In genomic region chr16:1778200-1779179, GRCh38 we compare ENCODE assay signal across 12 cellular contexts. TPM values are rescaled to one million over a fixed set of nuclear protein-coding genes. Genes with fewer than 3 reads are reported as not detected.
DNase-seq lines count a peak whose midpoint lies in the region; ATAC-seq, FAIRE-seq and TF ChIP-seq lines count a peak whose summit lies in the region.
"Had no signal": no experiment of that assay in that cellular context is flagged by ENCODE, and none has a peak within 500 bp of the region (broad histone marks: within the 10 kb centered on the region; RNA-seq: fewer than 3 reads in every experiment).

No MANE protein-coding gene starts in this region.

- H3K9me1 ChIP-seq in K562 (ENCODE audit: control insufficient read depth, insufficient read depth, low read length): peaks cover 2% of the 10 kb centered on the region

- H3K4ac ChIP-seq in neuronal stem cell (ENCODE audit: low read length): no peak overlapping the region
- no peak overlapping the region for H3K4ac ChIP-seq in trophoblast cell (ENCODE audit: low read depth, low read length)

- TF ChIP-seq POLR2A in K562 (conservative IDR thresholded peaks at IDR 0.05): peak; percentile 39; the same call in 1 of the 2 replicates

- H3K18ac ChIP-seq in neuronal stem cell (ENCODE audit: low read length) (no peak overlapping the region), trophoblast cell (ENCODE audit: low read length) (no peak overlapping the region)

- H3K9ac ChIP-seq in SK-N-SH (no peak overlapping the region), K562 (ENCODE audit: insufficient read depth in 1 of 2, low read depth in 2 of 2, low read length in 2 of 2) (peak overlapping the region in 1 of 2 experiments; percentile 84; a peak in 2 of 4 replicates), neuronal stem cell (ENCODE audit: low read depth, low read length, poor library complexity) (peak overlapping the region; percentile 78), trophoblast cell (ENCODE audit: low read length) (no peak overlapping the region)
- H3K9ac ChIP-seq: neural progenitor cell had no signal

- H2AK5ac ChIP-seq in neuronal stem cell (ENCODE audit: low read depth, low read length): no peak overlapping the region
- H2AK5ac ChIP-seq in trophoblast cell (ENCODE audit: low read length): no peak overlapping the region

- in situ Hi-C loops in K562 (cut with MboI): no loop called here

- BruUV-seq in K562 (replicated peaks; lab: Mats Ljungman, UMichigan): TSS peak; percentile 23

- no peak for TF ChIP-seq RAD21 in SK-N-SH (IDR thresholded peaks at IDR 0.05; ENCODE audit: low read length)
- no peak for TF ChIP-seq RAD21 in K562 (CRISPR knock-in tag; conservative IDR thresholded peaks at IDR 0.05 in 1 of 2, IDR thresholded peaks at IDR 0.05 in 1 of 2)

- no peak overlapping the region for H3K27ac ChIP-seq in SK-N-SH (ENCODE audit: low read depth in 2 of 2, low read length in 1 of 2)
- no peak overlapping the region for H3K27ac ChIP-seq in K562 (ENCODE audit: extremely low read depth, low read depth, low read length)
- H3K27ac ChIP-seq in neuronal stem cell (replicated peaks; ENCODE audit: low read length): no peak overlapping the region
- no peak overlapping the region for H3K27ac ChIP-seq in trophoblast cell (ENCODE audit: low read depth, low read length)
- H3K27ac ChIP-seq: neural progenitor cell had no signal

- H2BK15ac ChIP-seq in neuronal stem cell (ENCODE audit: low read length): no peak overlapping the region

- peak overlapping the region; percentile 43 for H4K8ac ChIP-seq in neuronal stem cell (ENCODE audit: low read depth, low read length)
- H4K8ac ChIP-seq in trophoblast cell (ENCODE audit: low read depth, low read length): no peak overlapping the region

- H3K9me3 ChIP-seq in SK-N-SH: no peaks in the 10 kb centered on the region
- H3K9me3 ChIP-seq in K562 (replicated peaks; ENCODE audit: control insufficient read depth, insufficient read depth, low read depth, low read length): no peaks in the 10 kb centered on the region
- no peaks in the 10 kb centered on the region for H3K9me3 ChIP-seq in neuronal stem cell (replicated peaks in 1 of 2; ENCODE audit: control insufficient read depth in 2 of 2, insufficient read depth in 1 of 2, low read depth in 1 of 2, low read length in 2 of 2)
- H3K9me3 ChIP-seq in trophoblast cell (ENCODE audit: insufficient read depth, low read depth, low read length): no peaks in the 10 kb centered on the region

- POLR2A ChIA-PET in SK-N-SH (lab: Yijun Ruan, JAX): no interaction called here
- POLR2A ChIA-PET in K562 (lab: Yijun Ruan, JAX): interaction anchor here (0.6 to 1.4 kb wide), 7 partner anchors 8 to 1343 kb away, joined by 3 to 8 read pairs (median 3); partner anchors contain the start of genes ECI1, MSRB1 and RPS2

- no peak for TF ChIP-seq EP300 in SK-N-SH (IDR thresholded peaks at IDR 0.05; ENCODE audit: borderline replicate concordance in 1 of 2, low read depth in 1 of 2, low read length in 1 of 2)
- no peak for TF ChIP-seq EP300 in K562 (IDR thresholded peaks at IDR 0.05; ENCODE audit: low read length)

- 93% methylated on average over 22 of the region's 34 CpGs for WGBS in SK-N-SH (ENCODE audit: low lambda C conversion rate)
- 74% methylated on average over 26 of the region's 34 CpGs for WGBS in K562 (ENCODE audit: insufficient coverage, low coverage, missing lambda C conversion rate)
- WGBS in neuronal stem cell (ENCODE audit: extremely low coverage in 2 of 2, insufficient read length in 2 of 2, insufficient replicate concordance in 1 of 2), 2 donors: no CpG with 5 or more reads among the region's 34 CpGs
- WGBS in trophoblast cell (ENCODE audit: extremely low coverage, insufficient coverage, insufficient read length): no CpG with 5 or more reads among the region's 34 CpGs

- H2AFZ ChIP-seq in SK-N-SH (ENCODE audit: low read depth) (no peak overlapping the region), K562 (ENCODE audit: low read depth, low read length) (no peak overlapping the region), neuronal stem cell (ENCODE audit: low read length) (no peak overlapping the region), trophoblast cell (ENCODE audit: insufficient read depth, low read length, poor library complexity) (no peak overlapping the region)
- H2AFZ ChIP-seq: neural progenitor cell had no signal

- H3K27me3 ChIP-seq in SK-N-SH (ENCODE audit: insufficient read depth): no peaks in the 10 kb centered on the region
- no peaks in the 10 kb centered on the region for H3K27me3 ChIP-seq in K562 (ENCODE audit: control insufficient read depth in 2 of 2, insufficient read depth in 2 of 2, low read length in 2 of 2)
- no peaks in the 10 kb centered on the region for H3K27me3 ChIP-seq in neuronal stem cell (ENCODE audit: control insufficient read depth in 3 of 3, insufficient read depth in 3 of 3, low read depth in 1 of 3, low read length in 3 of 3)
- no peaks in the 10 kb centered on the region for H3K27me3 ChIP-seq in trophoblast cell (ENCODE audit: insufficient read depth, low read length)
- H3K27me3 ChIP-seq: neural progenitor cell had no signal

- no peaks in the 10 kb centered on the region for H3K9me2 ChIP-seq in SK-N-SH

- peaks cover 0 to 21% of the 10 kb centered on the region in 2 experiments; a peak in 2 of 4 replicates for H3K4me1 ChIP-seq in SK-N-SH (ENCODE audit: control insufficient read depth in 1 of 2, insufficient read depth in 2 of 2, low read depth in 1 of 2, low read length in 1 of 2)
- peaks cover 9 to 89% of the 10 kb centered on the region in 2 experiments; a peak in 4 of 5 replicates for H3K4me1 ChIP-seq in K562 (replicated peaks in 1 of 2; ENCODE audit: control insufficient read depth in 2 of 2, insufficient read depth in 2 of 2, low read length in 2 of 2)
- peaks cover 7 to 15% of the 10 kb centered on the region in 2 donors for H3K4me1 ChIP-seq in neuronal stem cell (ENCODE audit: control insufficient read depth in 2 of 2, insufficient read depth in 1 of 2, low read depth in 1 of 2, low read length in 2 of 2)
- H3K4me1 ChIP-seq in trophoblast cell (ENCODE audit: control insufficient read depth in 1 of 2, insufficient read depth in 2 of 2, low read length in 2 of 2): peaks cover 15 to 23% of the 10 kb centered on the region in 2 experiments

- ATAC-seq in SK-N-SH treated with all-trans-retinoic acid at 6 μM for 48 hours: no peak
- ATAC-seq in K562: no peak
- no peak for ATAC-seq in HG03520 (IDR thresholded peaks at IDR 0.05; ENCODE audit: unreplicated experiment)

- H3K79me1 ChIP-seq in neuronal stem cell (ENCODE audit: low read depth, low read length) (peaks cover 38% of the 10 kb centered on the region), trophoblast cell (ENCODE audit: low read length) (peaks cover 2% of the 10 kb centered on the region)

- H2BK120ac ChIP-seq in neuronal stem cell (ENCODE audit: low read depth, low read length) (no peak overlapping the region), trophoblast cell (ENCODE audit: insufficient read depth, low read length, poor library complexity) (no peak overlapping the region)

- H3K4me3 ChIP-seq in SK-N-SH (ENCODE audit: low read depth in 2 of 2, low read length in 1 of 2) (no peak overlapping the region), K562 (no peak overlapping the region), neuronal stem cell (ENCODE audit: low read length in 2 of 2) (no peak overlapping the region), trophoblast cell (ENCODE audit: low read depth, low read length) (no peak overlapping the region)
- H3K4me3 ChIP-seq: neural progenitor cell had no signal

- H4K20me1 ChIP-seq in SK-N-SH (ENCODE audit: insufficient read depth) (peaks cover 13% of the 10 kb centered on the region; the same call in 1 of the 2 replicates), K562 (replicated peaks; ENCODE audit: control insufficient read depth, insufficient read depth, low read length) (peaks cover 3% of the 10 kb centered on the region; the same call in 1 of the 2 replicates)

- H4K91ac ChIP-seq in neuronal stem cell (ENCODE audit: low read depth, low read length, poor library complexity): no peak overlapping the region
- H4K91ac ChIP-seq in trophoblast cell (ENCODE audit: low read depth, low read length): no peak overlapping the region

- H3K79me2 ChIP-seq in SK-N-SH (ENCODE audit: insufficient read depth) (peaks cover 42% of the 10 kb centered on the region), K562 (ENCODE audit: control insufficient read depth, insufficient read depth, low read length) (peaks cover 32% of the 10 kb centered on the region), trophoblast cell (ENCODE audit: control insufficient read depth, insufficient read depth, low read length, poor library complexity) (peaks cover 7% of the 10 kb centered on the region)

- H3K14ac ChIP-seq in neuronal stem cell (ENCODE audit: low read length): no peak overlapping the region
- H3K14ac ChIP-seq in trophoblast cell (ENCODE audit: low read length): no peak overlapping the region

- FAIRE-seq in K562 (lab: Jason Lieb, UNC): no peak

- H4K12ac ChIP-seq in trophoblast cell (ENCODE audit: low read depth, low read length): no peak overlapping the region

- H3K23ac ChIP-seq in neuronal stem cell (ENCODE audit: low read depth, low read length, poor library complexity) (peak overlapping the region; percentile 96), trophoblast cell (ENCODE audit: low read length) (no peak overlapping the region)

- CTCF ChIA-PET in SK-N-SH (lab: Yijun Ruan, JAX): interaction anchor here (0.6 kb wide), 1 partner anchor 375 kb away, joined by 4 read pairs; no protein-coding TSS in a partner anchor
- CTCF ChIA-PET in K562 (lab: Yijun Ruan, JAX; ENCODE audit: low intra/inter-chr PET ratio): no interaction called here

- no peak for TF ChIP-seq CTCF in SK-N-SH (IDR thresholded peaks at IDR 0.05)
- TF ChIP-seq CTCF in K562 (IDR thresholded peaks at IDR 0.05 in 2 of 3, conservative IDR thresholded peaks at IDR 0.05 in 1 of 3; ENCODE audit: insufficient read depth in 2 of 3, low read depth in 1 of 3, low read length in 3 of 3): no peak

- H2BK5ac ChIP-seq in neuronal stem cell (ENCODE audit: low read length): no peak overlapping the region
- no peak overlapping the region for H2BK5ac ChIP-seq in trophoblast cell (ENCODE audit: low read depth, low read length, poor library complexity)

- no peak overlapping the region for H3K4me2 ChIP-seq in SK-N-SH
- no peak overlapping the region for H3K4me2 ChIP-seq in K562 (ENCODE audit: insufficient read depth, low read length)
- H3K4me2 ChIP-seq in neuronal stem cell (ENCODE audit: insufficient read depth, low read length, poor library complexity, severe bottlenecking): no peak overlapping the region
- no peak overlapping the region for H3K4me2 ChIP-seq in trophoblast cell (ENCODE audit: low read length)
- H3K4me2 ChIP-seq: neural progenitor cell had no signal

- H2BK12ac ChIP-seq in neuronal stem cell (ENCODE audit: low read length): peak overlapping the region; percentile 41
- H2BK12ac ChIP-seq in trophoblast cell (ENCODE audit: low read length): no peak overlapping the region

- intact Hi-C loops in K562 (cut with micrococcal nuclease): no loop called here

- DNase-seq in SK-N-SH (no peak), K562 (ENCODE audit: extremely low read depth in 1 of 4, low spot score in 3 of 4) (no peak), neuronal stem cell (ENCODE audit: low spot score) (no peak), trophoblast cell (no peak)
- DNase-seq: 8988T, Karpas-422, NCI-H1694 treated with DMSO at 0.1 percent for 48 hours, NCI-H748 treated with DMSO at 0.1 percent for 48 hours, SHP77 had no signal

- H3F3A ChIP-seq in SK-N-SH (replicated peaks; ENCODE audit: insufficient read depth): peaks cover 8% of the 10 kb centered on the region

- H3K36me3 ChIP-seq in SK-N-SH (replicated peaks in 1 of 2; ENCODE audit: control insufficient read depth in 1 of 2, insufficient read depth in 2 of 2, low read length in 1 of 2) (peaks cover 3 to 37% of the 10 kb centered on the region in 2 experiments), K562 (ENCODE audit: control insufficient read depth, insufficient read depth, low read length) (peaks cover 52% of the 10 kb centered on the region; the same call in 2 of the 3 replicates), neuronal stem cell (replicated peaks in 1 of 2; ENCODE audit: control insufficient read depth in 2 of 2, insufficient read depth in 2 of 2, low read length in 2 of 2) (peaks cover 32 to 65% of the 10 kb centered on the region in 2 donors), trophoblast cell (ENCODE audit: control insufficient read depth in 1 of 2, insufficient read depth in 2 of 2, low read length in 2 of 2) (peaks cover 50 to 56% of the 10 kb centered on the region in 2 experiments)
- H3K36me3 ChIP-seq: neural progenitor cell had no signal

RNA-seq across cellular contexts. Expression of gene SPSB3, which starts 3.9 kb away (rescaled TPM):
- polyA plus RNA-seq in SK-N-SH (2012; rRNA removed) (40.6 and 41.6 TPM in 2 replicates), K562 (2011; rRNA removed) (11.9 and 20.4 TPM in 2 replicates), K562 (2014; fragmentation: Illumina TruSeq; extraction: Trizol) (3.9 and 10.0 TPM in 2 replicates), K562 (2014; fragmentation: Nextera tagmentation; extraction: Ambion mirVana) (1 to 10 TPM in 1 of 2 experiments, under 1 TPM in 1; 0.39 to 1.3 TPM), K562 (2014; rRNA removed) (29.4 and 37.4 TPM in 2 replicates)
- polyA plus RNA-seq in SK-N-SH (2012; cell fraction: cytosol; rRNA removed): 8.8 and 17.6 TPM in 2 replicates
- polyA plus RNA-seq in SK-N-SH (2012; cell fraction: nucleus; rRNA removed): 245 and 398 TPM in 2 replicates
- 26.2 and 74.9 TPM in 2 replicates for total RNA-seq in K562 (2011; cell fraction: chromatin; rRNA removed; ENCODE audit: low replicate concordance)
- total RNA-seq in K562 (2011; cell fraction: nucleolus; rRNA removed): 64.9 and 70.4 TPM in 2 replicates
- total RNA-seq in K562 (2011; cell fraction: nucleoplasm; rRNA removed): 32.1 and 39.0 TPM in 2 replicates
- total RNA-seq in K562 (2014; rRNA removed) (22.9 and 25.2 TPM in 2 replicates), K562 (2014; rRNA removed; fragmentation: Illumina TruSeq; extraction: Trizol) (2.1 and 2.2 TPM in 2 replicates), K562 (2015; rRNA removed; fragmentation: Illumina TruSeq; extraction: Trizol) (7.1 and 9.5 TPM in 2 replicates), K562 (2021) (20.9 and 22.1 TPM in 2 replicates)
- 22.4 and 38.9 TPM in 2 replicates for polyA plus RNA-seq in K562 (2011; cell fraction: cytosol; rRNA removed)
- polyA plus RNA-seq in K562 (2011; cell fraction: nucleus; rRNA removed): 113 and 172 TPM in 2 replicates
- 15.5 and 42.6 TPM in 2 replicates for polyA plus RNA-seq in K562 (2012)
- polyA minus RNA-seq in K562 (2011; rRNA and poly(A)+ RNA removed): 3.1 and 4.7 TPM in 2 replicates
- polyA minus RNA-seq in K562 (2011; cell fraction: cytosol; rRNA and poly(A)+ RNA removed): 5.5 and 9.3 TPM in 2 replicates
- polyA minus RNA-seq in K562 (2011; cell fraction: nucleus; rRNA and poly(A)+ RNA removed): 16.6 and 19.7 TPM in 2 replicates
- polyA plus RNA-seq in neuronal stem cell (2013, experiment 1 of 2): 25.2 TPM
- 23.3 TPM for polyA plus RNA-seq in neuronal stem cell (2013, experiment 2 of 2)
- polyA plus RNA-seq in trophoblast cell (2013): 33.2 and 35.2 TPM in 2 replicates

RNA-seq across cellular contexts. Expression of gene NUBP2, which starts 4.3 kb away (rescaled TPM):
- polyA plus RNA-seq in SK-N-SH (2012; rRNA removed): 73.2 and 75.4 TPM in 2 replicates
- polyA plus RNA-seq in SK-N-SH (2012; cell fraction: cytosol; rRNA removed): 30.1 and 51.3 TPM in 2 replicates
- 98.8 and 129 TPM in 2 replicates for polyA plus RNA-seq in SK-N-SH (2012; cell fraction: nucleus; rRNA removed)
- total RNA-seq in K562 (2011; cell fraction: chromatin; rRNA removed; ENCODE audit: low replicate concordance): 40.1 and 114 TPM in 2 replicates
- 99.9 and 115 TPM in 2 replicates for total RNA-seq in K562 (2011; cell fraction: nucleolus; rRNA removed)
- total RNA-seq in K562 (2011; cell fraction: nucleoplasm; rRNA removed): 47.3 and 54.8 TPM in 2 replicates
- total RNA-seq in K562 (2014; rRNA removed): 115 and 140 TPM in 2 replicates
- total RNA-seq in K562 (2014; rRNA removed; fragmentation: Illumina TruSeq; extraction: Trizol): 3.3 and 4.4 TPM in 2 replicates
- total RNA-seq in K562 (2015; rRNA removed; fragmentation: Illumina TruSeq; extraction: Trizol): 36.1 and 41.8 TPM in 2 replicates
- 84.8 and 95.8 TPM in 2 replicates for total RNA-seq in K562 (2021)
- 24.0 and 30.8 TPM in 2 replicates for polyA plus RNA-seq in K562 (2011; rRNA removed)
- polyA plus RNA-seq in K562 (2011; cell fraction: cytosol; rRNA removed): 57.0 and 157 TPM in 2 replicates
- 110 and 151 TPM in 2 replicates for polyA plus RNA-seq in K562 (2011; cell fraction: nucleus; rRNA removed)
- polyA plus RNA-seq in K562 (2012): 64.4 and 77.9 TPM in 2 replicates
- polyA plus RNA-seq in K562 (2014; fragmentation: Illumina TruSeq; extraction: Trizol): 11.4 and 42.6 TPM in 2 replicates
- 1 to 10 TPM; 1.8 to 7.7 TPM for polyA plus RNA-seq in K562 (2014; fragmentation: Nextera tagmentation; extraction: Ambion mirVana)
- polyA plus RNA-seq in K562 (2014; rRNA removed): 97.1 and 104 TPM in 2 replicates
- polyA minus RNA-seq in K562 (2011; rRNA and poly(A)+ RNA removed): 6.1 and 8.5 TPM in 2 replicates
- 31.0 and 38.0 TPM in 2 replicates for polyA minus RNA-seq in K562 (2011; cell fraction: cytosol; rRNA and poly(A)+ RNA removed)
- 27.2 and 34.2 TPM in 2 replicates for polyA minus RNA-seq in K562 (2011; cell fraction: nucleus; rRNA and poly(A)+ RNA removed)
- 52.2 TPM for polyA plus RNA-seq in neuronal stem cell (2013, experiment 1 of 2)
- 50.6 TPM for polyA plus RNA-seq in neuronal stem cell (2013, experiment 2 of 2)
- polyA plus RNA-seq in trophoblast cell (2013): 44.4 and 44.6 TPM in 2 replicates

RNA-seq across cellular contexts. Expression of gene MRPS34, which starts 5.6 kb away (rescaled TPM):
- polyA plus RNA-seq in SK-N-SH (2012; rRNA removed) (127 and 156 TPM in 2 replicates), K562 (2011; rRNA removed) (92.8 and 97.8 TPM in 2 replicates), K562 (2014; fragmentation: Illumina TruSeq; extraction: Trizol) (70.4 and 139 TPM in 2 replicates), K562 (2014; fragmentation: Nextera tagmentation; extraction: Ambion mirVana) (10 to 100 TPM in 1 of 2 experiments, 1 to 10 TPM in 1; 5.2 to 10.9 TPM), K562 (2014; rRNA removed) (252 and 261 TPM in 2 replicates)
- polyA plus RNA-seq in SK-N-SH (2012; cell fraction: cytosol; rRNA removed): 111 and 132 TPM in 2 replicates
- 95.4 and 157 TPM in 2 replicates for polyA plus RNA-seq in SK-N-SH (2012; cell fraction: nucleus; rRNA removed)
- 21.2 and 69.4 TPM in 2 replicates for total RNA-seq in K562 (2011; cell fraction: chromatin; rRNA removed; ENCODE audit: low replicate concordance)
- 82.5 and 101 TPM in 2 replicates for total RNA-seq in K562 (2011; cell fraction: nucleolus; rRNA removed)
- total RNA-seq in K562 (2011; cell fraction: nucleoplasm; rRNA removed): 42.6 and 57.2 TPM in 2 replicates
- total RNA-seq in K562 (2014; rRNA removed) (334 and 370 TPM in 2 replicates), K562 (2014; rRNA removed; fragmentation: Illumina TruSeq; extraction: Trizol) (70.9 and 92.7 TPM in 2 replicates), K562 (2015; rRNA removed; fragmentation: Illumina TruSeq; extraction: Trizol) (188 and 213 TPM in 2 replicates), K562 (2021) (230 and 244 TPM in 2 replicates)
- polyA plus RNA-seq in K562 (2011; cell fraction: cytosol; rRNA removed): 104 and 232 TPM in 2 replicates
- polyA plus RNA-seq in K562 (2011; cell fraction: nucleus; rRNA removed): 111 and 142 TPM in 2 replicates
- 116 and 130 TPM in 2 replicates for polyA plus RNA-seq in K562 (2012)
- 34.1 and 34.5 TPM in 2 replicates for polyA minus RNA-seq in K562 (2011; rRNA and poly(A)+ RNA removed)
- 54.0 and 82.0 TPM in 2 replicates for polyA minus RNA-seq in K562 (2011; cell fraction: cytosol; rRNA and poly(A)+ RNA removed)
- polyA minus RNA-seq in K562 (2011; cell fraction: nucleus; rRNA and poly(A)+ RNA removed): 29.9 and 37.0 TPM in 2 replicates
- 108 TPM for polyA plus RNA-seq in neuronal stem cell (2013, experiment 1 of 2)
- 110 TPM for polyA plus RNA-seq in neuronal stem cell (2013, experiment 2 of 2)
- polyA plus RNA-seq in trophoblast cell (2013): 94.3 and 98.1 TPM in 2 replicates

RNA-seq across cellular contexts. Expression of gene EME2, which starts 5.9 kb away (rescaled TPM):
- polyA plus RNA-seq in SK-N-SH (2012; rRNA removed) (10.1 and 15.8 TPM in 2 replicates), K562 (2011; rRNA removed) (3.3 and 6.2 TPM in 2 replicates), K562 (2014; fragmentation: Illumina TruSeq; extraction: Trizol) (3.5 and 5.3 TPM in 2 replicates), K562 (2014; fragmentation: Nextera tagmentation; extraction: Ambion mirVana) (under 1 TPM; 0.35 to 0.42 TPM), K562 (2014; rRNA removed) (17.3 and 19.8 TPM in 2 replicates)
- 1.6 and 2.3 TPM in 2 replicates for polyA plus RNA-seq in SK-N-SH (2012; cell fraction: cytosol; rRNA removed)
- 108 and 136 TPM in 2 replicates for polyA plus RNA-seq in SK-N-SH (2012; cell fraction: nucleus; rRNA removed)
- total RNA-seq in K562 (2011; cell fraction: chromatin; rRNA removed; ENCODE audit: low replicate concordance): 24.0 and 77.3 TPM in 2 replicates
- 56.5 and 58.8 TPM in 2 replicates for total RNA-seq in K562 (2011; cell fraction: nucleolus; rRNA removed)
- total RNA-seq in K562 (2011; cell fraction: nucleoplasm; rRNA removed): 26.8 and 26.9 TPM in 2 replicates
- total RNA-seq in K562 (2014; rRNA removed) (10.6 and 14.7 TPM in 2 replicates), K562 (2014; rRNA removed; fragmentation: Illumina TruSeq; extraction: Trizol) (1.1 and 1.6 TPM in 2 replicates), K562 (2015; rRNA removed; fragmentation: Illumina TruSeq; extraction: Trizol) (5.4 and 6.9 TPM in 2 replicates), K562 (2021) (19.9 and 20.5 TPM in 2 replicates)
- 3.2 and 8.1 TPM in 2 replicates for polyA plus RNA-seq in K562 (2011; cell fraction: cytosol; rRNA removed)
- polyA plus RNA-seq in K562 (2011; cell fraction: nucleus; rRNA removed): 46.3 and 81.6 TPM in 2 replicates
- polyA plus RNA-seq in K562 (2012): 7.6 and 8.4 TPM in 2 replicates
- 1.7 and 2.1 TPM in 2 replicates for polyA minus RNA-seq in K562 (2011; rRNA and poly(A)+ RNA removed)
- polyA minus RNA-seq in K562 (2011; cell fraction: cytosol; rRNA and poly(A)+ RNA removed): 4.7 and 5.0 TPM in 2 replicates
- polyA minus RNA-seq in K562 (2011; cell fraction: nucleus; rRNA and poly(A)+ RNA removed): 20.8 and 22.9 TPM in 2 replicates
- polyA plus RNA-seq in neuronal stem cell (2013, experiment 1 of 2): 3.6 TPM
- polyA plus RNA-seq in neuronal stem cell (2013, experiment 2 of 2): 3.3 TPM
- polyA plus RNA-seq in trophoblast cell (2013): 3.6 and 4.3 TPM in 2 replicates

RNA-seq across cellular contexts. Expression of gene NME3, which starts 7.1 kb away (rescaled TPM):
- polyA plus RNA-seq in SK-N-SH (2012; rRNA removed): 77.2 and 80.4 TPM in 2 replicates
- 26.3 and 44.0 TPM in 2 replicates for polyA plus RNA-seq in SK-N-SH (2012; cell fraction: cytosol; rRNA removed)
- polyA plus RNA-seq in SK-N-SH (2012; cell fraction: nucleus; rRNA removed): 300 and 459 TPM in 2 replicates
- total RNA-seq in K562 (2011; cell fraction: chromatin; rRNA removed; ENCODE audit: low replicate concordance): 4.5 and 43.9 TPM in 2 replicates
- 90.4 and 94.7 TPM in 2 replicates for total RNA-seq in K562 (2011; cell fraction: nucleolus; rRNA removed)
- 25.3 and 29.3 TPM in 2 replicates for total RNA-seq in K562 (2011; cell fraction: nucleoplasm; rRNA removed)
- total RNA-seq in K562 (2014; rRNA removed): 65.5 and 75.6 TPM in 2 replicates
- 0.32 and 1.1 TPM in 2 replicates for total RNA-seq in K562 (2014; rRNA removed; fragmentation: Illumina TruSeq; extraction: Trizol)
- total RNA-seq in K562 (2015; rRNA removed; fragmentation: Illumina TruSeq; extraction: Trizol): 11.5 and 15.2 TPM in 2 replicates
- 57.9 and 66.6 TPM in 2 replicates for total RNA-seq in K562 (2021)
- polyA plus RNA-seq in K562 (2011; rRNA removed): 13.9 and 20.3 TPM in 2 replicates
- polyA plus RNA-seq in K562 (2011; cell fraction: cytosol; rRNA removed): 30.9 and 115 TPM in 2 replicates
- 128 and 208 TPM in 2 replicates for polyA plus RNA-seq in K562 (2011; cell fraction: nucleus; rRNA removed)
- polyA plus RNA-seq in K562 (2012): 44.6 and 58.7 TPM in 2 replicates
- polyA plus RNA-seq in K562 (2014; fragmentation: Illumina TruSeq; extraction: Trizol): 1.1 and 11.5 TPM in 2 replicates
- 1 to 10 TPM in 1 of 2 experiments, under 1 TPM in 1; 0.68 to 4.2 TPM for polyA plus RNA-seq in K562 (2014; fragmentation: Nextera tagmentation; extraction: Ambion mirVana)
- polyA plus RNA-seq in K562 (2014; rRNA removed): 70.3 and 76.3 TPM in 2 replicates
- polyA minus RNA-seq in K562 (2011; rRNA and poly(A)+ RNA removed): 0.96 and 1.3 TPM in 2 replicates
- polyA minus RNA-seq in K562 (2011; cell fraction: cytosol; rRNA and poly(A)+ RNA removed): 9.6 and 11.4 TPM in 2 replicates
- polyA minus RNA-seq in K562 (2011; cell fraction: nucleus; rRNA and poly(A)+ RNA removed): 26.0 and 31.0 TPM in 2 replicates
- polyA plus RNA-seq in neuronal stem cell (2013, experiment 1 of 2): 38.5 TPM
- polyA plus RNA-seq in neuronal stem cell (2013, experiment 2 of 2): 35.4 TPM
- polyA plus RNA-seq in trophoblast cell (2013): 31.6 TPM in 2 replicates

Comparison
In these comparisons a context has a peak if more than half of its experiments do, and no peak if none do; other contexts are left out.
1. Of the 27 proteins assayed by ChIP-seq in both K562 and SK-N-SH: peak only in K562: none; only in SK-N-SH: POLR2AphosphoS5; in both: none; in neither: 26.